ENCODE assay signal across 4 cellular contexts in genomic region chr7:96784597-96784996, GRCh38.
"Had no signal": no experiment of that assay in that cellular context is flagged by ENCODE, and none has a peak within 500 bp of the region (broad histone marks: within the 10 kb centered on the region; RNA-seq: fewer than 3 reads in every experiment).

No MANE protein-coding gene starts in this region.

- DNase-seq: H9, HCEC 1CT, IMR-90 had no signal

- H3K4me3 ChIP-seq: GM23338 had no signal

- H2AFZ ChIP-seq: GM23338 had no signal

- H3K4me2 ChIP-seq: GM23338 had no signal

- ATAC-seq: GM23338 had no signal
